In genomic region chr11:100687630-100688395, GRCh38 we compare ENCODE assay signal across 8 cellular contexts. TPM values are rescaled to one million over a fixed set of nuclear protein-coding genes. Genes with fewer than 3 reads are reported as not detected.
DNase-seq lines count a peak whose midpoint lies in the region; ATAC-seq and TF ChIP-seq lines count a peak whose summit lies in the region.

No MANE protein-coding gene starts in this region.

- ATAC-seq in HG02678 (IDR thresholded peaks at IDR 0.05; ENCODE audit: unreplicated experiment) (peak; percentile 67), natural killer cell (peak; percentile 57 to 71 (median 63))
- peak; percentile 52 for ATAC-seq in activated CD8-positive, alpha-beta T cell treated with anti-CD3 and anti-CD28 coated beads for 36 hours

- CTCF ChIA-PET in activated CD8-positive, alpha-beta T cell treated with anti-CD3 and anti-CD28 coated beads for 36 hours (lab: Charles Lee) = interaction anchor here (0.8 to 2.0 kb wide), 5 partner anchors 8 to 111 kb away, joined by 3 to 8 read pairs (median 4); no protein-coding TSS in a partner anchor

- peaks cover 13% of the 10 kb centered on the region for H3K79me2 ChIP-seq in ACC112 (ENCODE audit: control insufficient read depth, insufficient read depth, low read length, unreplicated experiment)

- H3K4me3 ChIP-seq in ACC112 (ENCODE audit: low read depth, low read length) (peak overlapping the region; percentile 93), GM12875 (ENCODE audit: low read depth, low read length) (peak overlapping the region; percentile 80)

- H3K36me3 Mint-ChIP-seq in activated CD8-positive, alpha-beta T cell treated with anti-CD3 and anti-CD28 coated beads for 36 hours (ENCODE audit: low read depth) = no peaks in the 10 kb centered on the region
- H3K36me3 Mint-ChIP-seq in natural killer cell = no peaks in the 10 kb centered on the region

- TF ChIP-seq CTCF in GM12875 (IDR thresholded peaks at IDR 0.05; ENCODE audit: borderline replicate concordance, insufficient read depth, low read depth, low read length) (peak; percentile 68), natural killer cell (IDR thresholded peaks at IDR 0.05) (peak; percentile 56)
- peak; percentile 52 for TF ChIP-seq CTCF in activated CD8-positive, alpha-beta T cell treated with anti-CD3 and anti-CD28 coated beads for 36 hours (IDR thresholded peaks at IDR 0.05)

- no peaks in the 10 kb centered on the region for H3K9me3 Mint-ChIP-seq in activated CD8-positive, alpha-beta T cell treated with anti-CD3 and anti-CD28 coated beads for 36 hours
- H3K9me3 Mint-ChIP-seq in natural killer cell = no peaks in the 10 kb centered on the region

- peak; percentile 73 for DNase-seq in NAMALWA (ENCODE audit: low spot score)
- peak; percentile 29 for DNase-seq in activated CD8-positive, alpha-beta T cell treated with anti-CD3 and anti-CD28 coated beads for 36 hours
- peak; percentile 74 for DNase-seq in fibroblast of the conjunctiva (ENCODE audit: low read depth)
- peak; percentile 19 for DNase-seq in natural killer cell
- DNase-seq in NCI-H146 (lab: John Stamatoyannopoulos, UW) = no peak

- H3K27me3 ChIP-seq in ACC112 (ENCODE audit: insufficient read depth, low read length) = no peaks in the 10 kb centered on the region

- H3K4me3 Mint-ChIP-seq in activated CD8-positive, alpha-beta T cell treated with anti-CD3 and anti-CD28 coated beads for 36 hours = peak overlapping the region; percentile 70
- peak overlapping the region; percentile 97 for H3K4me3 Mint-ChIP-seq in natural killer cell

- H2AFZ ChIP-seq in ACC112 (ENCODE audit: low read length, unreplicated experiment) = peak overlapping the region; percentile 80

- peaks cover 16% of the 10 kb centered on the region for H3K27me3 Mint-ChIP-seq in activated CD8-positive, alpha-beta T cell treated with anti-CD3 and anti-CD28 coated beads for 36 hours
- H3K27me3 Mint-ChIP-seq in natural killer cell (ENCODE audit: low read depth in 2 of 2) = no peaks in the 10 kb centered on the region

- POLR2A ChIA-PET in activated CD8-positive, alpha-beta T cell treated with anti-CD3 and anti-CD28 coated beads for 36 hours (lab: Charles Lee) = no interaction called here

- H3K27ac Mint-ChIP-seq in activated CD8-positive, alpha-beta T cell treated with anti-CD3 and anti-CD28 coated beads for 36 hours = no peak overlapping the region
- peak overlapping the region; percentile 67 to 74 for H3K27ac Mint-ChIP-seq in natural killer cell

- no peaks in the 10 kb centered on the region for H3K36me3 ChIP-seq in ACC112 (ENCODE audit: insufficient read depth, low read length)

- peak overlapping the region; percentile 55; the same call in 1 of the 2 replicates for H3K27ac ChIP-seq in ACC112 (ENCODE audit: low read depth, low read length)

- H3K4me1 Mint-ChIP-seq in activated CD8-positive, alpha-beta T cell treated with anti-CD3 and anti-CD28 coated beads for 36 hours (ENCODE audit: low read depth) = peaks cover 21% of the 10 kb centered on the region
- peaks cover 40 to 55% of the 10 kb centered on the region in 2 donors for H3K4me1 Mint-ChIP-seq in natural killer cell

- H3K4me1 ChIP-seq in ACC112 (ENCODE audit: control insufficient read depth, insufficient read depth, low read length, unreplicated experiment) = peaks cover 36% of the 10 kb centered on the region

- intact Hi-C loops in activated CD8-positive, alpha-beta T cell treated with anti-CD3 and anti-CD28 coated beads for 36 hours (cut with micrococcal nuclease) = loop anchor here (10.0 kb wide), 2 partner anchors 167 to 237 kb away; no protein-coding TSS in a partner anchor
- intact Hi-C loops in natural killer cell (cut with micrococcal nuclease) = loop anchor here (10.0 kb wide), 1 partner anchor 177 kb away; no protein-coding TSS in a partner anchor

RNA-seq across cellular contexts. Expression of gene ARHGAP42, which starts 0.7 kb away (rescaled TPM):
- under 1 TPM; 0.20 to 0.41 TPM for total RNA-seq in activated CD8-positive, alpha-beta T cell treated with anti-CD3 and anti-CD28 coated beads for 36 hours
- 1 to 10 TPM; 6.0 to 7.6 (median 6.4) TPM for total RNA-seq in natural killer cell

Comparison
In these comparisons a context has a peak if more than half of its experiments do, and no peak if none do; other contexts are left out.
1. RNA of gene ARHGAP42, which starts 0.7 kb away (total RNA-seq): 6.0 to 7.6 TPM in natural killer cell; 0.20 to 0.41 TPM in activated CD8-positive, alpha-beta T cell treated with anti-CD3 and anti-CD28 coated beads for 36 hours; every median in the first group is over 4 times any median in the second.
2. Peak in every context shown above with its lines, with median percentiles within 50 percentile points of each other: CTCF ChIP-seq and ATAC-seq.